Comparison of ENCODE assay signal across 11 cellular contexts in genomic region chr5:150141544-150142188, GRCh38. TPM values are rescaled to one million over a fixed set of nuclear protein-coding genes. Genes with fewer than 3 reads are reported as not detected.
DNase-seq lines count a peak whose midpoint lies in the region; ATAC-seq, FAIRE-seq and TF ChIP-seq lines count a peak whose summit lies in the region.
"Had no signal": no experiment of that assay in that cellular context is flagged by ENCODE, and none has a peak within 500 bp of the region (broad histone marks: within the 10 kb centered on the region; RNA-seq: fewer than 3 reads in every experiment).

No MANE protein-coding gene starts in this region.

- peaks cover 74% of the 10 kb centered on the region for H3K4me1 Mint-ChIP-seq in astrocyte (ENCODE audit: low read depth, unreplicated experiment)
- H3K4me1 Mint-ChIP-seq in activated T-helper 17 cell treated with anti-CD3 and anti-CD28 coated beads, Interleukin-2, amount 50 U/mL, for 72 hours = no peaks in the 10 kb centered on the region

- H3K27ac ChIP-seq in astrocyte (ENCODE audit: low read depth, low read length) (peak overlapping the region; percentile 99), skin epidermis (peak overlapping the region in 18 of 21 experiments; percentile 2 to 89 (median 70))

- no peaks in the 10 kb centered on the region for H3K9me3 ChIP-seq in astrocyte (ENCODE audit: insufficient read depth, low read depth, low read length)

- no peak for ATAC-seq in HG02571 (IDR thresholded peaks at IDR 0.05; ENCODE audit: unreplicated experiment)
- no peak for ATAC-seq in activated T-helper 17 cell treated with anti-CD3 and anti-CD28 coated beads, Interleukin-2, amount 50 U/mL, for 72 hours (replicated peaks)

- H3K27me3 Mint-ChIP-seq in astrocyte (ENCODE audit: low read depth, unreplicated experiment) = no peaks in the 10 kb centered on the region
- peaks cover 6% of the 10 kb centered on the region for H3K27me3 Mint-ChIP-seq in activated T-helper 17 cell treated with anti-CD3 and anti-CD28 coated beads, Interleukin-2, amount 50 U/mL, for 72 hours

- H3K27ac Mint-ChIP-seq in astrocyte (ENCODE audit: unreplicated experiment) = peak overlapping the region; percentile 83
- H3K27ac Mint-ChIP-seq in activated T-helper 17 cell treated with anti-CD3 and anti-CD28 coated beads, Interleukin-2, amount 50 U/mL, for 72 hours = no peak overlapping the region

- H3K9ac ChIP-seq in astrocyte (ENCODE audit: low read length) = peak overlapping the region; percentile 90

- peak overlapping the region; percentile 82 for H3K4me2 ChIP-seq in astrocyte (ENCODE audit: low read length)

- H3K36me3 Mint-ChIP-seq in astrocyte (ENCODE audit: low read depth, unreplicated experiment) = peaks cover 3% of the 10 kb centered on the region
- H3K36me3 Mint-ChIP-seq in activated T-helper 17 cell treated with anti-CD3 and anti-CD28 coated beads, Interleukin-2, amount 50 U/mL, for 72 hours (ENCODE audit: low read depth) = no peaks in the 10 kb centered on the region

- DNase-seq in GM04504 (ENCODE audit: low read depth) (peak; percentile 67), astrocyte (ENCODE audit: low read depth) (peak; percentile 85), kidney glomerular epithelial cell (lab: John Stamatoyannopoulos, UW) (peak; percentile 69), germinal center (ENCODE audit: low spot score) (no peak)
- no peak for DNase-seq in activated CD4-positive, alpha-beta T cell treated with anti-CD3 and anti-CD28 coated beads for 4 hours
- DNase-seq: central memory CD4-positive, alpha-beta T cell; DMS53 had no signal

- peak overlapping the region; percentile 57 for H3K4me3 Mint-ChIP-seq in astrocyte (ENCODE audit: unreplicated experiment)
- H3K4me3 Mint-ChIP-seq in activated T-helper 17 cell treated with anti-CD3 and anti-CD28 coated beads, Interleukin-2, amount 50 U/mL, for 72 hours = no peak overlapping the region

- peaks cover 94% of the 10 kb centered on the region for H3K4me1 ChIP-seq in astrocyte (ENCODE audit: insufficient read depth, low read length)

- H3K27me3 ChIP-seq in astrocyte (ENCODE audit: insufficient read depth, low read length) = no peaks in the 10 kb centered on the region

- H3K36me3 ChIP-seq in astrocyte (ENCODE audit: insufficient read depth, low read length) = peaks cover 4% of the 10 kb centered on the region

- no peak overlapping the region for H3K4me3 ChIP-seq in astrocyte (ENCODE audit: insufficient read depth, low read depth, low read length)
- no peak overlapping the region for H3K4me3 ChIP-seq in skin epidermis

- H2AFZ ChIP-seq in astrocyte (ENCODE audit: low read depth, low read length) = no peak overlapping the region

- no peak for FAIRE-seq in astrocyte (lab: Jason Lieb, UNC)
- FAIRE-seq: keratinocyte had no signal

- H4K20me1 ChIP-seq in astrocyte (ENCODE audit: insufficient read depth, low read length) = no peaks in the 10 kb centered on the region

- H3K9me3 Mint-ChIP-seq in astrocyte (ENCODE audit: unreplicated experiment) = no peaks in the 10 kb centered on the region
- H3K9me3 Mint-ChIP-seq in activated T-helper 17 cell treated with anti-CD3 and anti-CD28 coated beads, Interleukin-2, amount 50 U/mL, for 72 hours = no peaks in the 10 kb centered on the region

- no peak for TF ChIP-seq CTCF in astrocyte (IDR thresholded peaks at IDR 0.05; ENCODE audit: insufficient read depth, low read depth, low read length)

- H3K79me2 ChIP-seq in astrocyte (ENCODE audit: insufficient read depth, low read length) = peaks cover 51% of the 10 kb centered on the region

RNA-seq across cellular contexts. Expression of gene PDGFRB, which starts 14.0 kb away (rescaled TPM):
- 78.8 and 96.6 TPM in 2 replicates for total RNA-seq in astrocyte
- total RNA-seq in activated T-helper 17 cell treated with anti-CD3 and anti-CD28 coated beads, Interleukin-2, amount 50 U/mL, for 72 hours = under 1 TPM; 0.26 to 0.76 TPM

RNA-seq across cellular contexts. Expression of gene CDX1, which starts 24.9 kb away (rescaled TPM):
- total RNA-seq in astrocyte = 0.50 TPM in 1 of 2 replicates, not detected in the other
- total RNA-seq in activated T-helper 17 cell treated with anti-CD3 and anti-CD28 coated beads, Interleukin-2, amount 50 U/mL, for 72 hours = not detected

RNA-seq across cellular contexts. Expression of gene SLC6A7, which starts 48.2 kb away (rescaled TPM):
- total RNA-seq in astrocyte = not detected in 2 replicates
- total RNA-seq in activated T-helper 17 cell treated with anti-CD3 and anti-CD28 coated beads, Interleukin-2, amount 50 U/mL, for 72 hours = not detected

RNA-seq across cellular contexts. Expression of gene CSF1R, which starts 55.3 kb away (rescaled TPM):
- total RNA-seq in astrocyte = 1.4 and 1.6 TPM in 2 replicates
- 1 to 10 TPM in 1 of 2 donors, under 1 TPM in 1; 0.87 to 2.8 TPM for total RNA-seq in activated T-helper 17 cell treated with anti-CD3 and anti-CD28 coated beads, Interleukin-2, amount 50 U/mL, for 72 hours

Comparison
In these comparisons a context has a peak if more than half of its experiments do, and no peak if none do; other contexts are left out.
1. DNase-seq: peak in GM04504 (single experiment), astrocyte (single experiment) and kidney glomerular epithelial cell (single experiment); none in activated CD4-positive, alpha-beta T cell treated with anti-CD3 and anti-CD28 coated beads for 4 hours (0 of 2) and germinal center (single experiment).
2. RNA of gene PDGFRB, which starts 14.0 kb away (total RNA-seq): 78.8 to 96.6 TPM in astrocyte; 0.26 to 0.76 TPM in activated T-helper 17 cell treated with anti-CD3 and anti-CD28 coated beads, Interleukin-2, amount 50 U/mL, for 72 hours; every median in the first group is over 10 times any median in the second.